In genomic region chr20:44067650-44068081, GRCh38 we compare ENCODE assay signal across 20 cellular contexts.
DNase-seq lines count a peak whose midpoint lies in the region; ATAC-seq and TF ChIP-seq lines count a peak whose summit lies in the region.
"Had no signal": no experiment of that assay in that cellular context is flagged by ENCODE, and none has a peak within 500 bp of the region (broad histone marks: within the 10 kb centered on the region; RNA-seq: fewer than 3 reads in every experiment).

No MANE protein-coding gene starts in this region.

- no peaks in the 10 kb centered on the region for H3K27me3 Mint-ChIP-seq in activated naive CD8-positive, alpha-beta T cell
- peaks cover 2% of the 10 kb centered on the region for H3K27me3 Mint-ChIP-seq in activated naive CD8-positive, alpha-beta T cell treated with anti-CD3 and anti-CD28 coated beads, Interleukin-2, amount 50 U/mL, for 24 hours
- H3K27me3 Mint-ChIP-seq in immature natural killer cell (ENCODE audit: low read depth in 3 of 3): peaks cover 25 to 32% (median 30%) of the 10 kb centered on the region in 3 donors
- peaks cover 27 to 45% of the 10 kb centered on the region in 2 donors for H3K27me3 Mint-ChIP-seq in stimulated activated naive B cell treated with anti-CD40 and anti-IgM and Interleukin-4, amounts not matched to agents 10 μg/mL and 1 μg/mL and 100 μg/mL, for 72 hours

- no peaks in the 10 kb centered on the region for H3K36me3 Mint-ChIP-seq in activated naive CD8-positive, alpha-beta T cell
- peaks cover 1% of the 10 kb centered on the region for H3K36me3 Mint-ChIP-seq in activated naive CD8-positive, alpha-beta T cell treated with anti-CD3 and anti-CD28 coated beads, Interleukin-2, amount 50 U/mL, for 24 hours (ENCODE audit: low read depth)
- no peaks in the 10 kb centered on the region for H3K36me3 Mint-ChIP-seq in immature natural killer cell
- peaks cover 0 to 3% of the 10 kb centered on the region in 2 donors for H3K36me3 Mint-ChIP-seq in stimulated activated naive B cell treated with anti-CD40 and anti-IgM and Interleukin-4, amounts not matched to agents 10 μg/mL and 1 μg/mL and 100 μg/mL, for 72 hours
- H3K36me3 Mint-ChIP-seq: brain; CD8-positive, alpha-beta memory T cell had no signal

- POLR2A ChIA-PET in GM10248 (lab: Yijun Ruan, JAX): no interaction called here

- ATAC-seq in activated naive CD8-positive, alpha-beta T cell treated with anti-CD3 and anti-CD28 coated beads, Interleukin-2, amount 50 U/mL, for 24 hours: no peak
- ATAC-seq in stimulated activated naive B cell treated with anti-CD40 and anti-IgM and Interleukin-4, amounts not matched to agents 10 μg/mL and 1 μg/mL and 100 μg/mL, for 72 hours (replicated peaks): no peak
- ATAC-seq: activated T-cell treated with anti-CD3 and anti-CD28 coated beads, Interleukin-2, amount 50 U/mL, for 4 hours; lower lobe of right lung; pancreas had no signal

- TF ChIP-seq CTCF in GM10248 (IDR thresholded peaks at IDR 0.05; ENCODE audit: control extremely low read depth, extremely low read depth, low read depth, missing control alignments): no peak

- H3K4me1 Mint-ChIP-seq in activated naive CD8-positive, alpha-beta T cell (ENCODE audit: low read depth): peaks cover 59% of the 10 kb centered on the region
- peaks cover 51% of the 10 kb centered on the region for H3K4me1 Mint-ChIP-seq in activated naive CD8-positive, alpha-beta T cell treated with anti-CD3 and anti-CD28 coated beads, Interleukin-2, amount 50 U/mL, for 24 hours
- H3K4me1 Mint-ChIP-seq in immature natural killer cell: peaks cover 25 to 37% of the 10 kb centered on the region in 2 donors
- peaks cover 21 to 43% of the 10 kb centered on the region in 2 donors for H3K4me1 Mint-ChIP-seq in stimulated activated naive B cell treated with anti-CD40 and anti-IgM and Interleukin-4, amounts not matched to agents 10 μg/mL and 1 μg/mL and 100 μg/mL, for 72 hours

- CTCF ChIA-PET in GM10248 (lab: Yijun Ruan, JAX): interaction anchor here (1.6 to 2.0 kb wide), 2 partner anchors 13 to 17 kb away, joined by 3 to 7 read pairs; no protein-coding TSS in a partner anchor

- peak overlapping the region; percentile 58 for H3K27ac Mint-ChIP-seq in activated naive CD8-positive, alpha-beta T cell
- no peak overlapping the region for H3K27ac Mint-ChIP-seq in activated naive CD8-positive, alpha-beta T cell treated with anti-CD3 and anti-CD28 coated beads, Interleukin-2, amount 50 U/mL, for 24 hours
- H3K27ac Mint-ChIP-seq in immature natural killer cell: peak overlapping the region in 5 of 6 donors; percentile 57 to 96 (median 76)
- H3K27ac Mint-ChIP-seq in stimulated activated naive B cell treated with anti-CD40 and anti-IgM and Interleukin-4, amounts not matched to agents 10 μg/mL and 1 μg/mL and 100 μg/mL, for 72 hours: peak overlapping the region; percentile 75
- H3K27ac Mint-ChIP-seq: brain had no signal

- no peaks in the 10 kb centered on the region for H3K9me3 Mint-ChIP-seq in activated naive CD8-positive, alpha-beta T cell (ENCODE audit: low read depth)
- no peaks in the 10 kb centered on the region for H3K9me3 Mint-ChIP-seq in activated naive CD8-positive, alpha-beta T cell treated with anti-CD3 and anti-CD28 coated beads, Interleukin-2, amount 50 U/mL, for 24 hours
- H3K9me3 Mint-ChIP-seq in immature natural killer cell: no peaks in the 10 kb centered on the region
- H3K9me3 Mint-ChIP-seq in stimulated activated naive B cell treated with anti-CD40 and anti-IgM and Interleukin-4, amounts not matched to agents 10 μg/mL and 1 μg/mL and 100 μg/mL, for 72 hours: no peaks in the 10 kb centered on the region
- H3K9me3 Mint-ChIP-seq: activated T-cell treated with anti-CD3 and anti-CD28 coated beads, Interleukin-2, amount 50 U/mL, for 4 hours; CD8-positive, alpha-beta memory T cell; H9 had no signal

- no peak for DNase-seq in activated naive CD8-positive, alpha-beta T cell treated with anti-CD3 and anti-CD28 coated beads, Interleukin-2, amount 50 U/mL, for 24 hours
- DNase-seq in GM10248 (ENCODE audit: extremely low spot score): peak; percentile 8
- no peak for DNase-seq in immature natural killer cell
- DNase-seq in stimulated activated naive B cell treated with anti-CD40 and anti-IgM and Interleukin-4, amounts not matched to agents 10 μg/mL and 1 μg/mL and 100 μg/mL, for 72 hours: no peak
- DNase-seq in NK-92 (lab: John Stamatoyannopoulos, UW; ENCODE audit: unreplicated experiment): no peak
- no peak for DNase-seq in NCI-H524 treated with DMSO at 0.1 percent for 48 hours (lab: John Stamatoyannopoulos, UW)
- DNase-seq in NOMO-1 (lab: John Stamatoyannopoulos, UW; ENCODE audit: unreplicated experiment in 2 of 2): no peak
- DNase-seq: activated T-cell treated with anti-CD3 and anti-CD28 coated beads, Interleukin-2, amount 50 U/mL, for 4 hours; CD8-positive, alpha-beta memory T cell; DMS79; H9; heart right ventricle; KBM-7; lower lobe of right lung; NCI-H1048; NCI-H1930; NCI-H345; pancreas had no signal

- peak overlapping the region; percentile 88 for H3K4me3 Mint-ChIP-seq in activated naive CD8-positive, alpha-beta T cell
- no peak overlapping the region for H3K4me3 Mint-ChIP-seq in activated naive CD8-positive, alpha-beta T cell treated with anti-CD3 and anti-CD28 coated beads, Interleukin-2, amount 50 U/mL, for 24 hours
- peak overlapping the region; percentile 10 to 34 (median 25) for H3K4me3 Mint-ChIP-seq in immature natural killer cell
- H3K4me3 Mint-ChIP-seq in stimulated activated naive B cell treated with anti-CD40 and anti-IgM and Interleukin-4, amounts not matched to agents 10 μg/mL and 1 μg/mL and 100 μg/mL, for 72 hours: peak overlapping the region; percentile 19 to 74
- H3K4me3 Mint-ChIP-seq: activated T-cell treated with anti-CD3 and anti-CD28 coated beads, Interleukin-2, amount 50 U/mL, for 4 hours; brain; H9 had no signal
